Comparison of ENCODE assay signal across 10 cellular contexts in genomic region chr1:161537068-161537669, GRCh38. TPM values are rescaled to one million over a fixed set of nuclear protein-coding genes. Genes with fewer than 3 reads are reported as not detected.
DNase-seq lines count a peak whose midpoint lies in the region; ATAC-seq, FAIRE-seq and TF ChIP-seq lines count a peak whose summit lies in the region.
"Not testable (repeated sequence)": the region's sequence is repeated elsewhere in the genome, so short reads cannot be mapped to it uniquely, and the experiment has no call there.
"Had no signal": no experiment of that assay in that cellular context is flagged by ENCODE, and none has a peak within 500 bp of the region (broad histone marks: within the 10 kb centered on the region; RNA-seq: fewer than 3 reads in every experiment).

No MANE protein-coding gene starts in this region.

- peak overlapping the region in 4 of 7 donors; percentile 14 to 76 (median 36) for H3K27ac Mint-ChIP-seq in CD4-positive, alpha-beta memory T cell
- H3K27ac Mint-ChIP-seq in GM23338 = peak overlapping the region; percentile 72; the same call in 1 of the 2 replicates
- peak overlapping the region; percentile 8 for H3K27ac Mint-ChIP-seq in activated naive CD4-positive, alpha-beta T cell treated with anti-CD3 and anti-CD28 coated beads, Interleukin-2, amount 50 U/mL, for 24 hours

- peaks cover 0 to 11% (median 0%) of the 10 kb centered on the region in 8 donors for H3K9me3 Mint-ChIP-seq in CD4-positive, alpha-beta memory T cell
- peaks cover 30% of the 10 kb centered on the region for H3K9me3 Mint-ChIP-seq in GM23338
- H3K9me3 Mint-ChIP-seq in activated naive CD4-positive, alpha-beta T cell treated with anti-CD3 and anti-CD28 coated beads, Interleukin-2, amount 50 U/mL, for 24 hours = not testable (repeated sequence)

- H3K79me2 ChIP-seq in GM23338 (replicated peaks; ENCODE audit: insufficient read depth); H1 (ENCODE audit: control insufficient read depth in 1 of 2, insufficient read depth in 2 of 2, low read length in 2 of 2); trophoblast cell (ENCODE audit: control insufficient read depth, insufficient read depth, low read length, poor library complexity): not testable (repeated sequence)

- FAIRE-seq in H1 (lab: Jason Lieb, UNC) = not testable (repeated sequence)

- not testable (repeated sequence) for DNase-seq in CD4-positive, alpha-beta memory T cell; H1 (ENCODE audit: low read depth in 1 of 2, low spot score in 2 of 2)
- DNase-seq in GM23338 (ENCODE audit: low spot score) (peak; percentile 68), trophoblast cell (peak; percentile 47 to 65)

- H3K9ac ChIP-seq in H1 (replicated peaks in 1 of 4; ENCODE audit: extremely low read depth in 1 of 4, low read depth in 3 of 4, low read length in 3 of 4); iPS-20b (ENCODE audit: low read depth, low read length); trophoblast cell (ENCODE audit: low read length): not testable (repeated sequence)

- TF ChIP-seq EP300 in H1 (IDR thresholded peaks at IDR 0.05; ENCODE audit: borderline replicate concordance in 1 of 2, low read depth in 2 of 2, low read length in 2 of 2) = not testable (repeated sequence)

- not testable (repeated sequence) for H4K5ac ChIP-seq in H1 (ENCODE audit: insufficient read length, low read depth, low read length)

- not testable (repeated sequence) for H3K14ac ChIP-seq in H1 (ENCODE audit: insufficient read length); trophoblast cell (ENCODE audit: low read length)

- H2BK120ac ChIP-seq in H1 (replicated peaks; ENCODE audit: low read depth, low read length); trophoblast cell (ENCODE audit: insufficient read depth, low read length, poor library complexity): not testable (repeated sequence)

- CTCF ChIA-PET in CD4-positive, alpha-beta memory T cell (lab: Charles Lee; ENCODE audit: partially characterized antibody); H1 (lab: Charles Lee; ENCODE audit: partially characterized antibody): not testable (repeated sequence)

- not testable (repeated sequence) for H3K4me3 ChIP-seq in CD4-positive, alpha-beta memory T cell (ENCODE audit: low read length in 2 of 2); GM23338; H1 (ENCODE audit: extremely low read depth in 1 of 4, insufficient read depth in 2 of 4, low read depth in 3 of 4, low read length in 4 of 4); trophoblast cell (ENCODE audit: low read depth, low read length)
- peak overlapping the region; percentile 25; the same call in 1 of the 2 replicates for H3K4me3 ChIP-seq in iPS-20b (ENCODE audit: low read length)

- H2BK15ac ChIP-seq in H1 (ENCODE audit: low read length) = not testable (repeated sequence)

- intact Hi-C loops in CD4-positive, alpha-beta memory T cell (cut with micrococcal nuclease) = not testable (repeated sequence)

- H4K91ac ChIP-seq in H1 (replicated peaks; ENCODE audit: insufficient read length, low read length); trophoblast cell (ENCODE audit: low read depth, low read length): not testable (repeated sequence)

- not testable (repeated sequence) for H3K18ac ChIP-seq in H1 (ENCODE audit: extremely low read depth, low read length); trophoblast cell (ENCODE audit: low read length)

- H4K8ac ChIP-seq in H1 (ENCODE audit: extremely low read depth, insufficient read depth, low read length); trophoblast cell (ENCODE audit: low read depth, low read length): not testable (repeated sequence)

- not testable (repeated sequence) for H2BK20ac ChIP-seq in H1 (ENCODE audit: low read length)

- H3K36me3 Mint-ChIP-seq in CD4-positive, alpha-beta memory T cell = peaks cover 0 to 10% of the 10 kb centered on the region in 2 donors
- H3K36me3 Mint-ChIP-seq in GM23338 (ENCODE audit: low read depth) = peaks cover 23% of the 10 kb centered on the region
- H3K36me3 Mint-ChIP-seq in activated naive CD4-positive, alpha-beta T cell treated with anti-CD3 and anti-CD28 coated beads, Interleukin-2, amount 50 U/mL, for 24 hours = not testable (repeated sequence)

- not testable (repeated sequence) for H2AK5ac ChIP-seq in H1 (ENCODE audit: low read depth, low read length); trophoblast cell (ENCODE audit: low read length)

- H2BK12ac ChIP-seq in H1 (ENCODE audit: low read depth, low read length); trophoblast cell (ENCODE audit: low read length): not testable (repeated sequence)

- H2AFZ ChIP-seq in GM23338; H1 (ENCODE audit: low read length); trophoblast cell (ENCODE audit: insufficient read depth, low read length, poor library complexity): not testable (repeated sequence)

- H3K23ac ChIP-seq in H1 (ENCODE audit: insufficient read length); trophoblast cell (ENCODE audit: low read length): not testable (repeated sequence)

- H3K4me3 Mint-ChIP-seq in CD4-positive, alpha-beta memory T cell = peak overlapping the region in 2 of 8 donors; percentile 43 to 45
- H3K4me3 Mint-ChIP-seq in GM23338; activated naive CD4-positive, alpha-beta T cell treated with anti-CD3 and anti-CD28 coated beads, Interleukin-2, amount 50 U/mL, for 24 hours: not testable (repeated sequence)

- H3K27me3 ChIP-seq in CD4-positive, alpha-beta memory T cell (ENCODE audit: insufficient read depth, low read length); GM23338 (ENCODE audit: insufficient read depth); H1 (replicated peaks in 1 of 4; ENCODE audit: control insufficient read depth in 3 of 4, extremely low read depth in 1 of 4, insufficient read depth in 3 of 4, low read length in 3 of 4); trophoblast cell (ENCODE audit: insufficient read depth, low read length): not testable (repeated sequence)
- peaks cover 28% of the 10 kb centered on the region for H3K27me3 ChIP-seq in iPS-20b (ENCODE audit: insufficient read depth, low read length)

- not testable (repeated sequence) for TF ChIP-seq RAD21 in H1 (IDR thresholded peaks at IDR 0.05 in 1 of 2, conservative IDR thresholded peaks at IDR 0.05 in 1 of 2; ENCODE audit: low read depth in 2 of 2, low read length in 2 of 2)

- H3K4me1 ChIP-seq in CD4-positive, alpha-beta memory T cell (ENCODE audit: insufficient read depth, low read length) = peaks cover 26% of the 10 kb centered on the region
- H3K4me1 ChIP-seq in GM23338 (ENCODE audit: insufficient read depth) = peaks cover 18% of the 10 kb centered on the region; the same call in 1 of the 2 replicates
- H3K4me1 ChIP-seq in H1 (replicated peaks in 1 of 4; ENCODE audit: control insufficient read depth in 3 of 4, insufficient read depth in 4 of 4, low read length in 3 of 4); iPS-20b (ENCODE audit: insufficient read depth, low read length); trophoblast cell (ENCODE audit: control insufficient read depth in 1 of 2, insufficient read depth in 2 of 2, low read length in 2 of 2): not testable (repeated sequence)

- 83% methylated on average over 5 of the region's 7 CpGs; no CpG with 5 or more reads in 1 of the 2 experiments for WGBS in H1 (ENCODE audit: extremely low coverage in 1 of 2, insufficient coverage in 1 of 2, insufficient read length in 1 of 2, insufficient replicate concordance in 2 of 2, low coverage in 1 of 2, low lambda C conversion rate in 2 of 2, missing lambda C conversion rate in 1 of 2), 2 experiments
- no CpG with 5 or more reads among the region's 7 CpGs for WGBS in trophoblast cell (ENCODE audit: extremely low coverage, insufficient coverage, insufficient read length)

- not testable (repeated sequence) for H3K4me2 ChIP-seq in GM23338; H1 (ENCODE audit: insufficient read depth in 1 of 2, low read depth in 2 of 2, low read length in 2 of 2); trophoblast cell (ENCODE audit: low read length)

- H3K27me3 Mint-ChIP-seq in CD4-positive, alpha-beta memory T cell; activated naive CD4-positive, alpha-beta T cell treated with anti-CD3 and anti-CD28 coated beads, Interleukin-2, amount 50 U/mL, for 24 hours: not testable (repeated sequence)
- H3K27me3 Mint-ChIP-seq in GM23338 (ENCODE audit: insufficient read depth, low read depth, poor library complexity) = peaks cover 11% of the 10 kb centered on the region

- H4K12ac ChIP-seq in trophoblast cell (ENCODE audit: low read depth, low read length) = not testable (repeated sequence)

- H3K4ac ChIP-seq in H1 (replicated peaks; ENCODE audit: insufficient read length, low read depth, low read length); trophoblast cell (ENCODE audit: low read depth, low read length): not testable (repeated sequence)

- not testable (repeated sequence) for H3K23me2 ChIP-seq in H1 (ENCODE audit: low read depth, low read length)

- not testable (repeated sequence) for ATAC-seq in GM23338

- H3K27ac ChIP-seq in CD4-positive, alpha-beta memory T cell (ENCODE audit: low read depth, low read length); GM23338 (ENCODE audit: low read depth); H1 (ENCODE audit: low read depth, low read length); iPS-20b (ENCODE audit: low read length); trophoblast cell (ENCODE audit: low read depth, low read length): not testable (repeated sequence)

- H4K20me1 ChIP-seq in GM23338 (replicated peaks; ENCODE audit: insufficient read depth); H1 (replicated peaks in 1 of 2; ENCODE audit: control insufficient read depth in 1 of 2, insufficient read depth in 2 of 2, low read length in 2 of 2): not testable (repeated sequence)

- H3K79me1 ChIP-seq in H1 (ENCODE audit: low read depth, low read length); trophoblast cell (ENCODE audit: low read length): not testable (repeated sequence)

- not testable (repeated sequence) for H3K36me3 ChIP-seq in CD4-positive, alpha-beta memory T cell (ENCODE audit: insufficient read depth, low read length); GM23338 (ENCODE audit: insufficient read depth); H1 (ENCODE audit: control insufficient read depth in 2 of 4, insufficient read depth in 4 of 4, low read length in 3 of 4); iPS-20b (ENCODE audit: insufficient read depth, low read depth, low read length); trophoblast cell (ENCODE audit: control insufficient read depth in 1 of 2, insufficient read depth in 2 of 2, low read length in 2 of 2)

- not testable (repeated sequence) for H2BK5ac ChIP-seq in H1 (ENCODE audit: low read depth, low read length); trophoblast cell (ENCODE audit: low read depth, low read length, poor library complexity)

- not testable (repeated sequence) for TF ChIP-seq CTCF in GM23338 (conservative IDR thresholded peaks at IDR 0.05; ENCODE audit: low read depth in 2 of 2); H1 (IDR thresholded peaks at IDR 0.05; ENCODE audit: control extremely low read depth in 1 of 3, insufficient read depth in 1 of 3, low read depth in 1 of 3, low read length in 3 of 3)

- not testable (repeated sequence) for H3K56ac ChIP-seq in H1 (replicated peaks; ENCODE audit: insufficient read length, low read depth, low read length)

- not testable (repeated sequence) for H3K9me2 ChIP-seq in GM23338 (ENCODE audit: insufficient read depth)

- not testable (repeated sequence) for TF ChIP-seq POLR2A in H1 (IDR thresholded peaks at IDR 0.05; ENCODE audit: control extremely low read depth in 1 of 2, low read depth in 2 of 2, low read length in 2 of 2)

- peaks cover 10% of the 10 kb centered on the region; the same call in 1 of the 2 replicates for H3F3A ChIP-seq in GM23338 (replicated peaks; ENCODE audit: low read depth)

- H3K9me3 ChIP-seq in CD4-positive, alpha-beta memory T cell (ENCODE audit: control insufficient read depth in 1 of 2, low read length in 2 of 2); H1 (ENCODE audit: insufficient read depth in 2 of 2, low read depth in 1 of 2, low read length in 1 of 2); iPS-20b (ENCODE audit: insufficient read depth, low read depth, low read length); trophoblast cell (ENCODE audit: insufficient read depth, low read depth, low read length): not testable (repeated sequence)

- POLR2A ChIA-PET in CD4-positive, alpha-beta memory T cell (lab: Charles Lee; ENCODE audit: partially characterized antibody); H1 (lab: Charles Lee; ENCODE audit: partially characterized antibody): not testable (repeated sequence)

- H3K4me1 Mint-ChIP-seq in CD4-positive, alpha-beta memory T cell = peaks cover 15 to 44% (median 32%) of the 10 kb centered on the region in 4 donors
- peaks cover 16% of the 10 kb centered on the region; the same call in 2 of the 3 replicates for H3K4me1 Mint-ChIP-seq in GM23338
- H3K4me1 Mint-ChIP-seq in activated naive CD4-positive, alpha-beta T cell treated with anti-CD3 and anti-CD28 coated beads, Interleukin-2, amount 50 U/mL, for 24 hours = peaks cover 25% of the 10 kb centered on the region

RNA-seq across cellular contexts. Expression of gene FCGR3A, which starts 12.4 kb away (rescaled TPM):
- 1 to 10 TPM in 1 of 2 experiments, under 1 TPM in 1; 0.81 to 2.1 TPM for total RNA-seq in CD4-positive, alpha-beta memory T cell
- polyA plus RNA-seq in CD4-positive, alpha-beta memory T cell = under 1 TPM in 1 of 2 donors, not detected in 1; 0.14 TPM
- total RNA-seq in GM23338 (2014; rRNA removed; shearing (Covaris generic)) = not detected in 2 replicates
- polyA plus RNA-seq in GM23338 (2016; fragmentation: Nextera tagmentation; extraction: Ambion mirVana) = 0.10 TPM in 1 of 2 replicates, not detected in the other
- not detected in 2 replicates for total RNA-seq in H1 (2021; fragmentation: NEBNext Ultra II Directional; extraction: Animal tissue kit (Norgen Biotek cat#: 25700))
- not detected in 2 replicates for polyA plus RNA-seq in H1 (2011; rRNA removed)
- polyA plus RNA-seq in H1 (2011; cell fraction: cytosol; rRNA removed) = not detected
- not detected for polyA plus RNA-seq in H1 (2011; cell fraction: nucleus; rRNA removed)
- not detected in 4 replicates for polyA plus RNA-seq in H1 (2012, experiment 1 of 2)
- not detected for polyA plus RNA-seq in H1 (2012, experiment 2 of 2)
- polyA plus RNA-seq in H1 (2013, experiment 1 of 2) = not detected
- not detected for polyA plus RNA-seq in H1 (2013, experiment 2 of 2)
- not detected in 2 replicates for polyA minus RNA-seq in H1 (2011; rRNA and poly(A)+ RNA removed)
- not detected for polyA minus RNA-seq in H1 (2011; cell fraction: cytosol; rRNA and poly(A)+ RNA removed)
- not detected for polyA minus RNA-seq in H1 (2011; cell fraction: nucleus; rRNA and poly(A)+ RNA removed)
- 0.01 and 0.04 TPM in 2 replicates for polyA plus RNA-seq in trophoblast cell (2013)
- total RNA-seq: Caco-2, G401, H7 had no signal
- polyA plus RNA-seq: A549 had no signal

RNA-seq across cellular contexts. Expression of gene HSPA6, which starts 12.8 kb away (rescaled TPM):
- total RNA-seq in CD4-positive, alpha-beta memory T cell = 1 to 10 TPM; 2.4 TPM
- polyA plus RNA-seq in CD4-positive, alpha-beta memory T cell = under 1 TPM in 1 of 2 donors, not detected in 1; 0.09 TPM
- total RNA-seq in GM23338 (2014; rRNA removed; shearing (Covaris generic)) = not detected in 2 replicates
- polyA plus RNA-seq in GM23338 (2016; fragmentation: Nextera tagmentation; extraction: Ambion mirVana) = 0.09 TPM in 1 of 2 replicates, not detected in the other
- total RNA-seq in H1 (2021; fragmentation: NEBNext Ultra II Directional; extraction: Animal tissue kit (Norgen Biotek cat#: 25700)) = 0.15 and 0.17 TPM in 2 replicates
- 0.05 and 0.06 TPM in 2 replicates for polyA plus RNA-seq in H1 (2011; rRNA removed)
- polyA plus RNA-seq in H1 (2011; cell fraction: cytosol; rRNA removed) = 0.05 TPM
- not detected for polyA plus RNA-seq in H1 (2011; cell fraction: nucleus; rRNA removed)
- 0.11 to 0.15 TPM in 2 of 4 replicates, not detected in the others for polyA plus RNA-seq in H1 (2012, experiment 1 of 2)
- polyA plus RNA-seq in H1 (2012, experiment 2 of 2) = 0.08 TPM
- not detected for polyA plus RNA-seq in H1 (2013, experiment 1 of 2)
- polyA plus RNA-seq in H1 (2013, experiment 2 of 2) = not detected
- polyA minus RNA-seq in H1 (2011; rRNA and poly(A)+ RNA removed) = not detected in 2 replicates
- not detected for polyA minus RNA-seq in H1 (2011; cell fraction: cytosol; rRNA and poly(A)+ RNA removed)
- 0.30 TPM for polyA minus RNA-seq in H1 (2011; cell fraction: nucleus; rRNA and poly(A)+ RNA removed)
- 2.1 and 2.6 TPM in 2 replicates for polyA plus RNA-seq in trophoblast cell (2013)
- total RNA-seq: H7 had no signal

RNA-seq across cellular contexts. Expression of gene FCGR2A, which starts 31.9 kb away (rescaled TPM):
- total RNA-seq in CD4-positive, alpha-beta memory T cell = 1 to 10 TPM; 1.0 to 1.9 TPM
- polyA plus RNA-seq in CD4-positive, alpha-beta memory T cell = not detected
- 1.3 TPM in 1 of 2 replicates, not detected in the other for total RNA-seq in GM23338 (2014; rRNA removed; shearing (Covaris generic))
- polyA plus RNA-seq in GM23338 (2016; fragmentation: Nextera tagmentation; extraction: Ambion mirVana) = 0.08 and 0.38 TPM in 2 replicates
- 0.55 and 0.71 TPM in 2 replicates for total RNA-seq in H1 (2021; fragmentation: NEBNext Ultra II Directional; extraction: Animal tissue kit (Norgen Biotek cat#: 25700))
- polyA plus RNA-seq in H1 (2011; rRNA removed) = 0.28 and 0.86 TPM in 2 replicates
- 0.49 TPM for polyA plus RNA-seq in H1 (2011; cell fraction: cytosol; rRNA removed)
- 0.26 TPM for polyA plus RNA-seq in H1 (2011; cell fraction: nucleus; rRNA removed)
- 0.39 to 0.71 TPM (median 0.51 TPM) in 4 replicates for polyA plus RNA-seq in H1 (2012, experiment 1 of 2)
- 0.30 TPM for polyA plus RNA-seq in H1 (2012, experiment 2 of 2)
- polyA plus RNA-seq in H1 (2013, experiment 1 of 2) = 1.6 TPM
- polyA plus RNA-seq in H1 (2013, experiment 2 of 2) = 1.7 TPM
- 0.19 and 0.34 TPM in 2 replicates for polyA minus RNA-seq in H1 (2011; rRNA and poly(A)+ RNA removed)
- not detected for polyA minus RNA-seq in H1 (2011; cell fraction: cytosol; rRNA and poly(A)+ RNA removed)
- not detected for polyA minus RNA-seq in H1 (2011; cell fraction: nucleus; rRNA and poly(A)+ RNA removed)
- 0.01 and 0.07 TPM in 2 replicates for polyA plus RNA-seq in trophoblast cell (2013)
- total RNA-seq: Caco-2, H7 had no signal

Comparison
In these comparisons a context has a peak if more than half of its experiments do, and no peak if none do; other contexts are left out.
1. H3K27ac Mint-ChIP-seq: peak in every context shown above with its lines; median percentile 72 in GM23338; 36 in CD4-positive, alpha-beta memory T cell; 8 in activated naive CD4-positive, alpha-beta T cell treated with anti-CD3 and anti-CD28 coated beads, Interleukin-2, amount 50 U/mL, for 24 hours.